In the genomic region with DNA sequence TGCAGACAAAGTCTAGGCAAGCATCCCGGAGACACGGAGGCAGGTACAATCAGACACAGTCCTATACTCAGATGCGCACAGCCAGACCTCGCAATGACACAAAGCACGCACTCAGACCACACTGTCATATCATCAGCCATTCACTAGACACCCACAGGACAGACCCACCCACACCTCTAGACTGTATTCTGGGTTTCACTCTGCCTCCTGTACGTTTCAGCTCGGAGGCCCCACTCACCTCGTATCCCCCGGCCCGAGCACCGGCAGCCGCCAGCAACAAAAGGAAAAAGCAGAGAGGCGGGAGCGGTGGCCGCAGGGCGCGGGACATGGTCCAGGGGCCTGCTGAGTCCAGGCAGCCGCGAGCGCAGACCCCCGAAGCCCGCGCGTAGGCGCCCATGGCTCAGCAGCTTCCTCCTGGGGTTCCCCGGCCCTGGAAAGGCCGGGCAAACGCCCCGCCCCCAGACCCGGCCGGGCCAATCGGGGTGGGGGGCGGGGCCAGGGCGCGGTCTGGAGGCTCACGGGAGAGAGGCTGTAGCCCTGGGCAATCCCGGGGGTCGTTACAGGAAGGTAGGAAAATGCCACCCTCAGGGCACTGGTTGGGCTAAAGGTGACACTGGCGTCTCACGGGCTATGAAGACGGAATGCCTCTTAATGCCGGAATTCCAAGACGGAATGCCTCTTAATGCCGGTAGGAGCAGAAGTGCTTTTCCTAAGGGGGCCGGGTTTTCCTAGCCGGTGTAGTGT, we compare ENCODE assay signal across 8 cellular contexts. TPM values are rescaled to one million over a fixed set of nuclear protein-coding genes. Genes with fewer than 3 reads are reported as not detected.
DNase-seq lines count a peak whose midpoint lies in the region; ATAC-seq and TF ChIP-seq lines count a peak whose summit lies in the region.

TSS of gene MAN2B1 (minus strand) at position 438 of the 744 bp plus-strand sequence. CDS start at position 397, 41 bp downstream.
TSS of gene WDR83 (plus strand) at position 503 of the 744 bp plus-strand sequence. CDS start 2,984 bp downstream, outside the sequence.

- peak within 1 kb of the TSS; percentile 89 for H3K4me2 ChIP-seq in Karpas-422 (ENCODE audit: low read depth, low read length, poor library complexity, severe bottlenecking)

- H3K36me3 ChIP-seq in BJ (ENCODE audit: control insufficient read depth, insufficient read depth, low read length) (peaks cover 10% of the 10 kb centered on the region), Karpas-422 (ENCODE audit: insufficient read depth, low read length) (peaks cover 24% of the 10 kb centered on the region), stomach (peaks cover 22 to 45% (median 40%) of the 10 kb centered on the region in 4 donors)

- TF ChIP-seq POLR2A in stomach (IDR thresholded peaks at IDR 0.05): no peak

- peak within 1 kb of the TSS; percentile 88 for H3K27ac Mint-ChIP-seq in neural crest cell (ENCODE audit: unreplicated experiment)

- TF ChIP-seq CTCF in BJ (IDR thresholded peaks at IDR 0.05; ENCODE audit: insufficient read depth, low read depth, low read length) (no peak), foreskin fibroblast (IDR thresholded peaks at IDR 0.05; ENCODE audit: low read depth, low read length) (no peak), neural crest cell (conservative IDR thresholded peaks at IDR 0.05) (no peak), stomach (IDR thresholded peaks at IDR 0.05) (no peak)

- no peak for TF ChIP-seq EP300 in stomach (IDR thresholded peaks at IDR 0.05)

- no peaks in the 10 kb centered on the region for H3K36me3 Mint-ChIP-seq in neural crest cell (ENCODE audit: low read depth)

- peaks cover 47% of the 10 kb centered on the region for H3K4me1 ChIP-seq in Karpas-422 (ENCODE audit: low read length)
- H3K4me1 ChIP-seq in stomach: peaks cover 33 to 61% (median 58%) of the 10 kb centered on the region in 4 donors

- no peaks in the 10 kb centered on the region for H3K9me2 ChIP-seq in Karpas-422 (replicated peaks; ENCODE audit: insufficient read depth, low read length)

- H3K4me3 Mint-ChIP-seq in neural crest cell: peak within 1 kb of the TSS; percentile 98

- H3K4me3 ChIP-seq in BJ (ENCODE audit: low read depth, low read length): peak within 1 kb of the TSS; percentile 71
- H3K4me3 ChIP-seq in Karpas-422 (ENCODE audit: low read length): peak within 1 kb of the TSS; percentile 94
- H3K4me3 ChIP-seq in foreskin fibroblast (ENCODE audit: low read depth in 1 of 2, low read length in 2 of 2): peak within 1 kb of the TSS; percentile 91 to 97
- peak within 1 kb of the TSS; percentile 74 to 89 (median 82) for H3K4me3 ChIP-seq in stomach

- POLR2A ChIA-PET in BJ (lab: Charles Lee): no interaction called here

- 0 to 2% (median 1%) methylated on average over 23 to 46 of the region's 46 CpGs for WGBS in stomach, 5 donors

- intact Hi-C loops in stomach (cut with DNase I; ENCODE audit: low total_unique reads): no loop called here

- CTCF ChIA-PET in BJ (lab: Yijun Ruan, JAX): interaction anchor here (1.0 to 1.3 kb wide), 4 partner anchors 9 to 103 kb away, joined by 3 to 5 read pairs (median 4); no protein-coding TSS in a partner anchor

- no peaks in the 10 kb centered on the region for H3K9me3 Mint-ChIP-seq in neural crest cell

- H3K9me3 ChIP-seq in Karpas-422 (ENCODE audit: low read length) (no peaks in the 10 kb centered on the region), stomach (no peaks in the 10 kb centered on the region)

- H3K27ac ChIP-seq in Karpas-422 (ENCODE audit: low read length) (peak within 1 kb of the TSS; percentile 78), stomach (peak within 1 kb of the TSS; percentile 68 to 87 (median 83))

- peak within 1 kb of the TSS; percentile 55; the same call in 1 of the 2 replicates for H2AFZ ChIP-seq in Karpas-422 (ENCODE audit: low read length)

- H3K79me2 ChIP-seq in Karpas-422 (ENCODE audit: low read length): peaks cover 72% of the 10 kb centered on the region

- no peaks in the 10 kb centered on the region for H3K27me3 Mint-ChIP-seq in neural crest cell (ENCODE audit: low read depth)

- H3K9ac ChIP-seq in Karpas-422 (ENCODE audit: low read length): peak within 1 kb of the TSS; percentile 93

- ATAC-seq in GM19438 (IDR thresholded peaks at IDR 0.05; ENCODE audit: low read depth, unreplicated experiment): peak; percentile 59

- H3K27me3 ChIP-seq in BJ (ENCODE audit: control insufficient read depth, insufficient read depth, low read length) (no peaks in the 10 kb centered on the region), Karpas-422 (ENCODE audit: low read length) (no peaks in the 10 kb centered on the region), stomach (no peaks in the 10 kb centered on the region)

- H4K20me1 ChIP-seq in Karpas-422 (ENCODE audit: insufficient read depth, low read depth, low read length): no peaks in the 10 kb centered on the region

- peaks cover 44% of the 10 kb centered on the region for H3K4me1 Mint-ChIP-seq in neural crest cell

- DNase-seq in BJ (ENCODE audit: low read depth) (no peak), Karpas-422 (peak; percentile 95), SHP77 treated with DMSO at 0.1 percent for 48 hours (lab: John Stamatoyannopoulos, UW) (peak; percentile 30), foreskin fibroblast (peak; percentile 56 to 87), neural crest cell (ENCODE audit: low read depth, low spot score) (peak; percentile 65), stomach (peak; percentile 81)
- peak; percentile 93 for DNase-seq in activated effector memory CD4-positive, alpha-beta T cell treated with anti-CD3 and anti-CD28 coated beads, Interleukin-2, amount 50 U/mL, for 16 hours

RNA-seq across cellular contexts. Expression of gene MAN2B1, which starts in this region (rescaled TPM):
- polyA plus RNA-seq in BJ (2011; rRNA removed) (31.7 and 66.9 TPM in 2 replicates), stomach (10 to 100 TPM; 20.6 to 59.0 (median 42.1) TPM)
- 11.3 and 13.0 TPM in 2 replicates for polyA minus RNA-seq in BJ (2011; rRNA and poly(A)+ RNA removed)
- total RNA-seq in Karpas-422 (2014; rRNA removed; shearing (Covaris generic); ENCODE audit: low replicate concordance): 77.2 and 94.3 TPM in 2 replicates
- total RNA-seq in neural crest cell (99.8 and 103 TPM in 2 replicates), stomach (100 to 1,000 TPM in 4 of 5 donors, 10 to 100 TPM in 1; 41.7 to 429 (median 117) TPM)

RNA-seq across cellular contexts. Expression of gene WDR83, which starts in this region (rescaled TPM):
- polyA plus RNA-seq in BJ (2011; rRNA removed) (6.1 and 9.3 TPM in 2 replicates), stomach (10 to 100 TPM; 20.6 to 33.4 (median 32.7) TPM)
- 4.5 and 6.3 TPM in 2 replicates for polyA minus RNA-seq in BJ (2011; rRNA and poly(A)+ RNA removed)
- total RNA-seq in Karpas-422 (2014; rRNA removed; shearing (Covaris generic); ENCODE audit: low replicate concordance): 13.3 and 16.5 TPM in 2 replicates
- total RNA-seq in neural crest cell (19.0 and 19.9 TPM in 2 replicates), stomach (10 to 100 TPM in 1 of 5 donors, 1 to 10 TPM in 4; 1.4 to 12.9 (median 9.6) TPM)
